In genomic region chr7:65951837-65952578, GRCh38 we compare ENCODE assay signal across 19 cellular contexts. TPM values are rescaled to one million over a fixed set of nuclear protein-coding genes. Genes with fewer than 3 reads are reported as not detected.
DNase-seq lines count a peak whose midpoint lies in the region; ATAC-seq and TF ChIP-seq lines count a peak whose summit lies in the region.
"Had no signal": no experiment of that assay in that cellular context is flagged by ENCODE, and none has a peak within 500 bp of the region (broad histone marks: within the 10 kb centered on the region; RNA-seq: fewer than 3 reads in every experiment).

No MANE protein-coding gene starts in this region.

- H3K9me3 ChIP-seq in lower lobe of right lung = no peaks in the 10 kb centered on the region
- no peaks in the 10 kb centered on the region for H3K9me3 ChIP-seq in CD4-positive, alpha-beta memory T cell (ENCODE audit: control insufficient read depth in 1 of 2, low read length in 2 of 2)
- H3K9me3 ChIP-seq: ascending aorta, gastroesophageal sphincter had no signal

- no peaks in the 10 kb centered on the region for H3K4me1 Mint-ChIP-seq in CD4-positive, alpha-beta memory T cell
- H3K4me1 Mint-ChIP-seq: activated T-helper 17 cell treated with anti-CD3 and anti-CD28 coated beads, Interleukin-2, amount 50 U/mL, for 72 hours; H9 had no signal

- no peaks in the 10 kb centered on the region for H3K27me3 ChIP-seq in lower lobe of right lung (ENCODE audit: low read depth)
- no peaks in the 10 kb centered on the region for H3K27me3 ChIP-seq in CD4-positive, alpha-beta memory T cell (ENCODE audit: insufficient read depth, low read length)
- H3K27me3 ChIP-seq: ascending aorta, gastroesophageal sphincter had no signal

- H3K9me3 Mint-ChIP-seq in CD4-positive, alpha-beta memory T cell = no peaks in the 10 kb centered on the region
- H3K9me3 Mint-ChIP-seq: activated CD4-positive, alpha-beta memory T cell treated with anti-CD3 and anti-CD28 coated beads for 36 hours; activated T-helper 17 cell treated with anti-CD3 and anti-CD28 coated beads, Interleukin-2, amount 50 U/mL, for 72 hours; effector memory CD8-positive, alpha-beta T cell; H9; T-helper 2 cell treated with Interferon-gamma antibody and Interleukin-4, amounts not matched to agents 5 μg/mL and 100 μg/mL, for 36 hours had no signal

- peaks cover 27% of the 10 kb centered on the region for H3K36me3 ChIP-seq in lower lobe of right lung
- no peaks in the 10 kb centered on the region for H3K36me3 ChIP-seq in CD4-positive, alpha-beta memory T cell (ENCODE audit: insufficient read depth, low read length)

- DNase-seq in DMS 273 (lab: John Stamatoyannopoulos, UW; ENCODE audit: unreplicated experiment) (peak; percentile 41), DMS 273 treated with DMSO at 0.1 percent for 48 hours (lab: John Stamatoyannopoulos, UW) (no peak), NCI-H2029 treated with DMSO at 0.1 percent for 48 hours (lab: John Stamatoyannopoulos, UW) (peak; percentile 72), cardiac fibroblast (ENCODE audit: low read depth in 2 of 2) (peak; percentile 12 to 34), lower lobe of right lung (peak; percentile 55)
- no peak for DNase-seq in CD4-positive, alpha-beta memory T cell
- DNase-seq: activated CD4-positive, alpha-beta memory T cell treated with anti-CD3 and anti-CD28 coated beads for 36 hours; COR-L47; effector memory CD8-positive, alpha-beta T cell; H9; stimulated activated naive CD8-positive, alpha-beta T cell treated with anti-CD3 and anti-CD28 coated beads, Interleukin-15, Interleukin-2, amounts not matched to agents 100 U/mL and 50 U/mL, for 24 hours had no signal

- peak; percentile 39 to 89 for ATAC-seq in lower lobe of right lung
- no peak for ATAC-seq in GM18870 (IDR thresholded peaks at IDR 0.05; ENCODE audit: unreplicated experiment)
- no peak for ATAC-seq in HG02588 (IDR thresholded peaks at IDR 0.05; ENCODE audit: unreplicated experiment)
- ATAC-seq: activated T-helper 17 cell treated with anti-CD3 and anti-CD28 coated beads, Interleukin-2, amount 50 U/mL, for 72 hours; effector memory CD8-positive, alpha-beta T cell; gastroesophageal sphincter; stimulated activated naive CD8-positive, alpha-beta T cell treated with anti-CD3 and anti-CD28 coated beads, Interleukin-15, Interleukin-2, amounts not matched to agents 100 U/mL and 50 U/mL, for 24 hours had no signal

- no peaks in the 10 kb centered on the region for H3K27me3 Mint-ChIP-seq in CD4-positive, alpha-beta memory T cell
- H3K27me3 Mint-ChIP-seq: activated CD4-positive, alpha-beta memory T cell treated with anti-CD3 and anti-CD28 coated beads for 36 hours; activated T-helper 17 cell treated with anti-CD3 and anti-CD28 coated beads, Interleukin-2, amount 50 U/mL, for 72 hours; effector memory CD8-positive, alpha-beta T cell had no signal

- H3K36me3 Mint-ChIP-seq in CD4-positive, alpha-beta memory T cell = peaks cover 14 to 32% of the 10 kb centered on the region in 2 donors

- CTCF ChIA-PET in CD4-positive, alpha-beta memory T cell (lab: Charles Lee; ENCODE audit: partially characterized antibody) = interaction anchor here (0.6 to 1.4 kb wide), 2 partner anchors 23 to 243 kb away, joined by 3 read pairs; no protein-coding TSS in a partner anchor

- H3K4me3 ChIP-seq in cardiac fibroblast (replicated peaks in 1 of 2; ENCODE audit: low read depth in 2 of 2, low read length in 2 of 2) = no peak overlapping the region
- H3K4me3 ChIP-seq in lower lobe of right lung = no peak overlapping the region
- no peak overlapping the region for H3K4me3 ChIP-seq in CD4-positive, alpha-beta memory T cell (ENCODE audit: low read length in 2 of 2)
- H3K4me3 ChIP-seq: ascending aorta, gastroesophageal sphincter, smooth muscle cell had no signal

- H3K4me3 Mint-ChIP-seq in CD4-positive, alpha-beta memory T cell = no peak overlapping the region
- H3K4me3 Mint-ChIP-seq: activated CD4-positive, alpha-beta memory T cell treated with anti-CD3 and anti-CD28 coated beads for 36 hours; activated T-helper 17 cell treated with anti-CD3 and anti-CD28 coated beads, Interleukin-2, amount 50 U/mL, for 72 hours; effector memory CD8-positive, alpha-beta T cell; H9; T-helper 2 cell treated with Interferon-gamma antibody and Interleukin-4, amounts not matched to agents 5 μg/mL and 100 μg/mL, for 36 hours had no signal

- H3K4me1 ChIP-seq in lower lobe of right lung = peaks cover 1% of the 10 kb centered on the region
- H3K4me1 ChIP-seq in CD4-positive, alpha-beta memory T cell (ENCODE audit: insufficient read depth, low read length) = no peaks in the 10 kb centered on the region
- H3K4me1 ChIP-seq: ascending aorta, gastroesophageal sphincter had no signal

- intact Hi-C loops in lower lobe of right lung (cut with DNase I) = no loop called here
- intact Hi-C loops in CD4-positive, alpha-beta memory T cell (cut with micrococcal nuclease) = no loop called here

- peak overlapping the region in 1 of 7 donors; percentile 22 for H3K27ac Mint-ChIP-seq in CD4-positive, alpha-beta memory T cell
- H3K27ac Mint-ChIP-seq: activated CD4-positive, alpha-beta memory T cell treated with anti-CD3 and anti-CD28 coated beads for 36 hours; activated T-helper 17 cell treated with anti-CD3 and anti-CD28 coated beads, Interleukin-2, amount 50 U/mL, for 72 hours; H9; T-helper 2 cell treated with Interferon-gamma antibody and Interleukin-4, amounts not matched to agents 5 μg/mL and 100 μg/mL, for 36 hours had no signal

- TF ChIP-seq CTCF in cardiac fibroblast (IDR thresholded peaks at IDR 0.05; ENCODE audit: low read depth, low read length) (no peak), lower lobe of right lung (IDR thresholded peaks at IDR 0.05) (no peak)

- POLR2A ChIA-PET in CD4-positive, alpha-beta memory T cell (lab: Charles Lee; ENCODE audit: partially characterized antibody) = no interaction called here

- peak overlapping the region; percentile 63 for H3K27ac ChIP-seq in lower lobe of right lung
- H3K27ac ChIP-seq in CD4-positive, alpha-beta memory T cell (ENCODE audit: low read depth, low read length) = no peak overlapping the region
- H3K27ac ChIP-seq: 22Rv1, ascending aorta, gastroesophageal sphincter had no signal

RNA-seq across cellular contexts. Expression of gene GUSB, which starts 30.0 kb away (rescaled TPM):
- total RNA-seq in lower lobe of right lung = 88.6 TPM
- 10 to 100 TPM; 49.3 to 52.0 TPM for total RNA-seq in CD4-positive, alpha-beta memory T cell
- 10 to 100 TPM; 48.0 to 63.5 TPM for polyA plus RNA-seq in CD4-positive, alpha-beta memory T cell

Comparison
In these comparisons a context has a peak if more than half of its experiments do, and no peak if none do; other contexts are left out.
1. DNase-seq: peak in DMS 273 (single experiment), NCI-H2029 treated with DMSO at 0.1 percent for 48 hours (single experiment), cardiac fibroblast (2 of 2) and lower lobe of right lung (single experiment); none in DMS 273 treated with DMSO at 0.1 percent for 48 hours (single experiment) and CD4-positive, alpha-beta memory T cell (0 of 5).
2. ATAC-seq: peak in lower lobe of right lung (2 of 2); none in GM18870 (single experiment) and HG02588 (single experiment).